Comparison of ENCODE assay signal across 10 cellular contexts in the genomic region with DNA sequence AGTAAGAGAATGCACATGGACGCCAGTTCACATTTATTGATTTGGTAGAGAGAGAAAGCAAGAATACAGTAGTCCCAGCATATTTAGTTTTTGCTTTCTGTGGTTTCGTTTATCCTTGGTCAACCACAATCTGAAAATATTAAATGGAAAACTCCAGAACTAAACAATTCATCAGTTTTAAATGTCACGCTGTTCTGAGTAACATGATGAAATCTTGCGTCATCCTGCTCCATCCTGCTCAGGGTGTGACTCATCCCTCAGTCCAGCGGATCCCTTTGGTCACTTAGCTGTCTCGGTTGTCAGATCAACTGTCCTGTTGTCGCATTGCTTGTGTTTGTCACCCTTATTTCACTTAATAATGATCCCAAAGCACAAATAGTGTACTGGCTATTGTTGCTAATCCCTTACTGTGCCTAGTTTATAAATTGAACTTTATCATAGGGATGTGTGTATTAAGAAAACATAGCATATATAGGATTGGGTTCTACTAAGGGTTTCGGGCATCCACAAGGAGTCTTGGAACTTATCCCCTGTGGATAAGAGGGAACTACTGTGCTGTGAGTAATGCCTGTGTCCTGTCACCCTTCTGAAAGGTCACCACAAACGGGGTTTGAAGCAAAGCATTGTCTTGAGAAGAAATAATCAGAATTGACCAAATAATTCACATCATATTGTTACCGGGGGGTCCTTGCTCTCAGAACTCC.
DNase-seq lines count a peak whose midpoint lies in the region; ATAC-seq and TF ChIP-seq lines count a peak whose summit lies in the region.
"Had no signal": no experiment of that assay in that cellular context is flagged by ENCODE, and none has a peak within 500 bp of the region (broad histone marks: within the 10 kb centered on the region; RNA-seq: fewer than 3 reads in every experiment).

No MANE protein-coding gene starts in this region.

- intact Hi-C loops in activated CD4-positive, alpha-beta T cell treated with anti-CD3 and anti-CD28 coated beads, Interleukin-2, amount 10 ng/mL, durations not matched to agents 24 days and 14 days (cut with micrococcal nuclease) = loop anchor here (5.0 kb wide), 2 partner anchors 70 to 175 kb away; no protein-coding TSS in a partner anchor

- peak; percentile 55 for ATAC-seq in stimulated activated naive CD8-positive, alpha-beta T cell treated with anti-CD3 and anti-CD28 coated beads, Interleukin-15, amount 100 ng/mL, for 72 hours
- ATAC-seq in GM21367 (IDR thresholded peaks at IDR 0.05; ENCODE audit: unreplicated experiment) = no peak

- no peak overlapping the region for H3K9ac ChIP-seq in neural progenitor cell

- H3K27ac ChIP-seq in neural progenitor cell = no peak overlapping the region

- no peaks in the 10 kb centered on the region for H3K4me1 ChIP-seq in neural progenitor cell

- no peaks in the 10 kb centered on the region for H3F3A ChIP-seq in neural progenitor cell (ENCODE audit: low read depth)

- no peaks in the 10 kb centered on the region for H3K79me2 ChIP-seq in neural progenitor cell (ENCODE audit: low read depth)

- H3K9me3 Mint-ChIP-seq in activated CD4-positive, alpha-beta T cell treated with anti-CD3 and anti-CD28 coated beads, Interleukin-2, amount 10 ng/mL, durations not matched to agents 24 days and 14 days = peaks cover 22% of the 10 kb centered on the region
- H3K9me3 Mint-ChIP-seq in stimulated activated naive CD8-positive, alpha-beta T cell treated with anti-CD3 and anti-CD28 coated beads, Interleukin-15, amount 100 ng/mL, for 72 hours = peaks cover 16% of the 10 kb centered on the region in 2 donors
- peaks cover 22% of the 10 kb centered on the region for H3K9me3 Mint-ChIP-seq in neural progenitor cell

- H3K4me2 ChIP-seq in neural progenitor cell = no peak overlapping the region

- peak; percentile 49 for DNase-seq in activated CD4-positive, alpha-beta T cell treated with anti-CD3 and anti-CD28 coated beads, Interleukin-2, amount 10 ng/mL, durations not matched to agents 24 days and 14 days
- DNase-seq in activated CD4-positive, alpha-beta T cell treated with anti-CD3 and anti-CD28 coated beads, Interleukin-2, amount 50 U/mL, for 4 hours = no peak
- DNase-seq in RPMI7951 (ENCODE audit: low read depth) = peak; percentile 85
- peak; percentile 66 for DNase-seq in fibroblast of peridontal ligament (ENCODE audit: extremely low read depth)
- no peak for DNase-seq in stimulated activated naive CD8-positive, alpha-beta T cell treated with anti-CD3 and anti-CD28 coated beads, Interleukin-15, amount 100 ng/mL, for 72 hours
- no peak for DNase-seq in GM13976 (ENCODE audit: low spot score)
- no peak for DNase-seq in neural progenitor cell (ENCODE audit: low spot score)
- DNase-seq: activated CD4-positive, alpha-beta T cell treated with anti-CD3 and anti-CD28 coated beads for 1 hour; activated naive CD8-positive, alpha-beta T cell treated with anti-CD3 and anti-CD28 coated beads, Interleukin-2, amount 10 ng/mL, durations not matched to agents 7 days and 5 days had no signal

- no peaks in the 10 kb centered on the region for H3K36me3 ChIP-seq in neural progenitor cell

- no peak for TF ChIP-seq CTCF in GM13976 (IDR thresholded peaks at IDR 0.05; ENCODE audit: borderline replicate concordance, control extremely low read depth, extremely low read depth, insufficient read depth, missing control alignments)
- TF ChIP-seq CTCF in neural progenitor cell (IDR thresholded peaks at IDR 0.05) = no peak

- no peaks in the 10 kb centered on the region for H3K9me3 ChIP-seq in neural progenitor cell (ENCODE audit: low read depth)

- no peak overlapping the region for H3K27ac Mint-ChIP-seq in activated CD4-positive, alpha-beta T cell treated with anti-CD3 and anti-CD28 coated beads, Interleukin-2, amount 10 ng/mL, durations not matched to agents 24 days and 14 days
- peak overlapping the region; percentile 30 to 88 for H3K27ac Mint-ChIP-seq in stimulated activated naive CD8-positive, alpha-beta T cell treated with anti-CD3 and anti-CD28 coated beads, Interleukin-15, amount 100 ng/mL, for 72 hours
- H3K27ac Mint-ChIP-seq in neural progenitor cell = no peak overlapping the region
- H3K27ac Mint-ChIP-seq: activated naive CD8-positive, alpha-beta T cell treated with anti-CD3 and anti-CD28 coated beads, Interleukin-2, amount 10 ng/mL, durations not matched to agents 7 days and 5 days had no signal

- no peaks in the 10 kb centered on the region for H3K27me3 ChIP-seq in neural progenitor cell

- no peak overlapping the region for H3K4me3 ChIP-seq in neural progenitor cell

- in situ Hi-C loops in GM13976 (cut with MboI; ENCODE audit: low sequenced_read_pairs, unreplicated experiment) = no loop called here

- H2AFZ ChIP-seq in neural progenitor cell (replicated peaks) = no peak overlapping the region

- H3K36me3 Mint-ChIP-seq in activated CD4-positive, alpha-beta T cell treated with anti-CD3 and anti-CD28 coated beads, Interleukin-2, amount 10 ng/mL, durations not matched to agents 24 days and 14 days (ENCODE audit: low read depth) = peaks cover 2% of the 10 kb centered on the region
- H3K36me3 Mint-ChIP-seq in neural progenitor cell = no peaks in the 10 kb centered on the region

- H4K20me1 ChIP-seq in neural progenitor cell (ENCODE audit: low read depth) = no peaks in the 10 kb centered on the region

- H3K4me1 Mint-ChIP-seq in activated CD4-positive, alpha-beta T cell treated with anti-CD3 and anti-CD28 coated beads, Interleukin-2, amount 10 ng/mL, durations not matched to agents 24 days and 14 days = peaks cover 14% of the 10 kb centered on the region
- peaks cover 45% of the 10 kb centered on the region for H3K4me1 Mint-ChIP-seq in stimulated activated naive CD8-positive, alpha-beta T cell treated with anti-CD3 and anti-CD28 coated beads, Interleukin-15, amount 100 ng/mL, for 72 hours
- H3K4me1 Mint-ChIP-seq in neural progenitor cell = no peaks in the 10 kb centered on the region

- no peak overlapping the region for H3K4me3 Mint-ChIP-seq in activated CD4-positive, alpha-beta T cell treated with anti-CD3 and anti-CD28 coated beads, Interleukin-2, amount 10 ng/mL, durations not matched to agents 24 days and 14 days
- no peak overlapping the region for H3K4me3 Mint-ChIP-seq in stimulated activated naive CD8-positive, alpha-beta T cell treated with anti-CD3 and anti-CD28 coated beads, Interleukin-15, amount 100 ng/mL, for 72 hours
- no peak overlapping the region for H3K4me3 Mint-ChIP-seq in neural progenitor cell
- H3K4me3 Mint-ChIP-seq: activated naive CD8-positive, alpha-beta T cell treated with anti-CD3 and anti-CD28 coated beads, Interleukin-2, amount 10 ng/mL, durations not matched to agents 7 days and 5 days had no signal

- peaks cover 2% of the 10 kb centered on the region for H3K27me3 Mint-ChIP-seq in activated CD4-positive, alpha-beta T cell treated with anti-CD3 and anti-CD28 coated beads, Interleukin-2, amount 10 ng/mL, durations not matched to agents 24 days and 14 days
- H3K27me3 Mint-ChIP-seq in stimulated activated naive CD8-positive, alpha-beta T cell treated with anti-CD3 and anti-CD28 coated beads, Interleukin-15, amount 100 ng/mL, for 72 hours = peaks cover 11% of the 10 kb centered on the region
- H3K27me3 Mint-ChIP-seq in neural progenitor cell (ENCODE audit: insufficient read depth, low read depth) = peaks cover 2% of the 10 kb centered on the region
- H3K27me3 Mint-ChIP-seq: activated naive CD8-positive, alpha-beta T cell treated with anti-CD3 and anti-CD28 coated beads, Interleukin-2, amount 10 ng/mL, durations not matched to agents 7 days and 5 days had no signal

Comparison
In these comparisons a context has a peak if more than half of its experiments do, and no peak if none do; other contexts are left out.
1. DNase-seq: peak in activated CD4-positive, alpha-beta T cell treated with anti-CD3 and anti-CD28 coated beads, Interleukin-2, amount 10 ng/mL, durations not matched to agents 24 days and 14 days (single experiment), RPMI7951 (single experiment) and fibroblast of peridontal ligament (single experiment); none in activated CD4-positive, alpha-beta T cell treated with anti-CD3 and anti-CD28 coated beads, Interleukin-2, amount 50 U/mL, for 4 hours (0 of 2), stimulated activated naive CD8-positive, alpha-beta T cell treated with anti-CD3 and anti-CD28 coated beads, Interleukin-15, amount 100 ng/mL, for 72 hours (0 of 2), GM13976 (single experiment) and neural progenitor cell (single experiment).
2. H3K27ac Mint-ChIP-seq: peak in stimulated activated naive CD8-positive, alpha-beta T cell treated with anti-CD3 and anti-CD28 coated beads, Interleukin-15, amount 100 ng/mL, for 72 hours (2 of 2); none in activated CD4-positive, alpha-beta T cell treated with anti-CD3 and anti-CD28 coated beads, Interleukin-2, amount 10 ng/mL, durations not matched to agents 24 days and 14 days (single experiment) and neural progenitor cell (single experiment).